Comparison of ENCODE assay signal across 23 cellular contexts in the genomic region with DNA sequence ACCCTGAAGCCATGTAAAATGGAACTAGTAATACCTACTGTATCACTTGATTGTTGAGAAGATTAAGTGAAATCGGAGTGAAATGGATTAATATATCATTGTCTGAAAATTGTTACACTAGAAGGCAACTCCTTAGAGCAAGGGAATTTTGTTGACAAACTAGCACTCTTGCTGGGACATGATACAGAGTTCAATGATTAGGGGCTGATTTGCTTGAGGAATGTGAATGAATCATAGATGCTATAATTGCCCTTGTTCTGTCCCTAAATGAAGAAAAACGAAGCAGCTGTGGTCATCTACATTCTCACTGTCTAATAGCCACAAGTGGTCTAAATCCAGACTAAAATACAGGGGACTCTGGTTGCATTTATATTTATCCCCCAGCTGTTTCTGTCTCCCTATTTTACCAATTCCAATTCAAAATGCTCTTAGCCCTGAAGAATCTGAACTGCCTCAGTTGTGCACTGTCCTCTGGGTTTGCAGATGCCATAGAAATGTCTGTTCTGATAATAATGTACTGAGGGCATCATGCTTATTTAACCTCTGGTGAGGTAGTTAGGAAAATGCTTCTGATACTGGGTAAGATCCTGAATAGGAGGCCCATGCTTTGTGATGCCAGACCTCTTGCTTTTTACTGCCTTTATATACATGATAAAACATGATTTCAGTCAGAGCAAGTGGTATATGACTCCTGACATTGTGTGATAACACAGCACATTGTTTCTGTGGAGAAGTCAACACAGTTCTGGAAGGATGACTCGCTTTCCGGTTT.
DNase-seq lines count a peak whose midpoint lies in the region; ATAC-seq, FAIRE-seq and TF ChIP-seq lines count a peak whose summit lies in the region.
"Had no signal": no experiment of that assay in that cellular context is flagged by ENCODE, and none has a peak within 500 bp of the region (broad histone marks: within the 10 kb centered on the region; RNA-seq: fewer than 3 reads in every experiment).

No MANE protein-coding gene starts in this region.

- FAIRE-seq in endothelial cell of umbilical vein (lab: Jason Lieb, UNC) (peak; percentile 43), D721Med (lab: Jason Lieb, UNC) (no peak)
- FAIRE-seq: islet of Langerhans had no signal

- no peak overlapping the region for H3K4me3 Mint-ChIP-seq in mesothelial cell of epicardium
- no peak overlapping the region for H3K4me3 Mint-ChIP-seq in activated T-helper 2 cell treated with anti-CD3 and anti-CD28 coated beads, Interferon-gamma antibody, Interleukin-2, Interleukin-4, amounts not matched to agents 10 μg/mL and 5 μg/mL and 100 μg/mL, durations not matched to agents 14 hours and 24 hours and 36 hours (ENCODE audit: low read depth)
- H3K4me3 Mint-ChIP-seq: activated T-helper 17 cell treated with anti-CD3 and anti-CD28 coated beads, Interleukin-2, amount 50 U/mL, for 72 hours; CD4-positive, alpha-beta memory T cell had no signal

- H3K79me2 ChIP-seq in PC-3 (ENCODE audit: low read length) (no peaks in the 10 kb centered on the region), endothelial cell of umbilical vein (ENCODE audit: control insufficient read depth, insufficient read depth, low read length) (no peaks in the 10 kb centered on the region)

- H3K36me3 ChIP-seq in PC-3 (ENCODE audit: low read depth, low read length) (no peaks in the 10 kb centered on the region), endothelial cell of umbilical vein (ENCODE audit: control insufficient read depth in 2 of 2, extremely low read depth in 1 of 2, insufficient read depth in 2 of 2, low read length in 2 of 2) (no peaks in the 10 kb centered on the region)
- H3K36me3 ChIP-seq: MG63, neutrophil, right atrium auricular region, stomach, uterus, WERI-Rb-1 had no signal

- dilution Hi-C loops in endothelial cell of umbilical vein (cut with MboI; ENCODE audit: extremely low pct_ligation_motif_present, low sequenced_read_pairs): no loop called here

- H3K9me3 Mint-ChIP-seq in mesothelial cell of epicardium: peaks cover 4% of the 10 kb centered on the region
- H3K9me3 Mint-ChIP-seq in activated T-helper 2 cell treated with anti-CD3 and anti-CD28 coated beads, Interferon-gamma antibody, Interleukin-2, Interleukin-4, amounts not matched to agents 10 μg/mL and 5 μg/mL and 100 μg/mL, durations not matched to agents 14 hours and 24 hours and 36 hours: peaks cover 13% of the 10 kb centered on the region

- no peaks in the 10 kb centered on the region for H3K4me1 ChIP-seq in PC-3 (ENCODE audit: insufficient read depth, low read length)
- H3K4me1 ChIP-seq in endothelial cell of umbilical vein (ENCODE audit: control insufficient read depth, extremely low read depth, insufficient read depth, low read length): peaks cover 3% of the 10 kb centered on the region
- H3K4me1 ChIP-seq: right atrium auricular region, stomach, uterus had no signal

- ATAC-seq in PC-3: peak; percentile 48; the same call in 1 of the 2 replicates
- ATAC-seq: activated T-helper 17 cell treated with anti-CD3 and anti-CD28 coated beads, Interleukin-2, amount 50 U/mL, for 72 hours had no signal

- POLR2A ChIA-PET in AG04450 (lab: Yijun Ruan, JAX): no interaction called here
- POLR2A ChIA-PET in PC-3 (lab: Charles Lee; ENCODE audit: unreplicated experiment): no interaction called here
- POLR2A ChIA-PET in endothelial cell of umbilical vein (lab: Charles Lee): interaction anchor here (0.7 kb wide), 1 partner anchor 1422 kb away, joined by 3 read pairs; no protein-coding TSS in a partner anchor

- no peaks in the 10 kb centered on the region for H3K9me3 ChIP-seq in AG04450 (ENCODE audit: control insufficient read depth, insufficient read depth, low read length)
- no peaks in the 10 kb centered on the region for H3K9me3 ChIP-seq in PC-3 (ENCODE audit: low read length)
- H3K9me3 ChIP-seq in endothelial cell of umbilical vein (replicated peaks; ENCODE audit: control insufficient read depth, insufficient read depth, low read length): no peaks in the 10 kb centered on the region
- H3K9me3 ChIP-seq: MG63, neutrophil, right atrium auricular region, uterus had no signal

- CTCF ChIA-PET in AG04450 (lab: Charles Lee): no interaction called here
- CTCF ChIA-PET in PC-3 (lab: Charles Lee): no interaction called here
- CTCF ChIA-PET in endothelial cell of umbilical vein (lab: Charles Lee): no interaction called here

- no peaks in the 10 kb centered on the region for H3K27me3 ChIP-seq in AG04450 (ENCODE audit: control insufficient read depth, insufficient read depth, low read length)
- no peaks in the 10 kb centered on the region for H3K27me3 ChIP-seq in PC-3 (ENCODE audit: low read length)
- H3K27me3 ChIP-seq in endothelial cell of umbilical vein (ENCODE audit: control insufficient read depth in 2 of 2, insufficient read depth in 2 of 2, low read length in 2 of 2): no peaks in the 10 kb centered on the region
- H3K27me3 ChIP-seq: MG63, neutrophil, right atrium auricular region, stomach, uterus had no signal

- TF ChIP-seq CTCF in AG04450 (IDR thresholded peaks at IDR 0.05; ENCODE audit: low read depth, low read length) (no peak), PC-3 (conservative IDR thresholded peaks at IDR 0.05; ENCODE audit: low read depth, low read length) (no peak), endothelial cell of umbilical vein (IDR thresholded peaks at IDR 0.05; ENCODE audit: extremely low read depth in 1 of 2, insufficient read depth in 1 of 2, low read depth in 1 of 2, low read length in 2 of 2) (no peak), mesothelial cell of epicardium (IDR thresholded peaks at IDR 0.05; ENCODE audit: unreplicated experiment) (no peak), D721Med (IDR thresholded peaks at IDR 0.05; ENCODE audit: insufficient read depth, missing control alignments) (no peak)

- H3K27me3 Mint-ChIP-seq in mesothelial cell of epicardium (ENCODE audit: low read depth): no peaks in the 10 kb centered on the region
- no peaks in the 10 kb centered on the region for H3K27me3 Mint-ChIP-seq in activated T-helper 2 cell treated with anti-CD3 and anti-CD28 coated beads, Interferon-gamma antibody, Interleukin-2, Interleukin-4, amounts not matched to agents 10 μg/mL and 5 μg/mL and 100 μg/mL, durations not matched to agents 14 hours and 24 hours and 36 hours (ENCODE audit: low read depth)
- H3K27me3 Mint-ChIP-seq: activated T-helper 17 cell treated with anti-CD3 and anti-CD28 coated beads, Interleukin-2, amount 50 U/mL, for 72 hours; CD4-positive, alpha-beta memory T cell had no signal

- H2AFZ ChIP-seq in PC-3 (ENCODE audit: low read length) (no peak overlapping the region), endothelial cell of umbilical vein (ENCODE audit: low read depth, low read length) (no peak overlapping the region)

- H3K9me2 ChIP-seq in PC-3 (replicated peaks; ENCODE audit: low read length): no peaks in the 10 kb centered on the region

- H3K9me1 ChIP-seq in endothelial cell of umbilical vein (replicated peaks; ENCODE audit: control insufficient read depth, extremely low read depth, insufficient read depth, low read length): no peaks in the 10 kb centered on the region

- H3K36me3 Mint-ChIP-seq in mesothelial cell of epicardium: peaks cover 3% of the 10 kb centered on the region
- H3K36me3 Mint-ChIP-seq in activated T-helper 2 cell treated with anti-CD3 and anti-CD28 coated beads, Interferon-gamma antibody, Interleukin-2, Interleukin-4, amounts not matched to agents 10 μg/mL and 5 μg/mL and 100 μg/mL, durations not matched to agents 14 hours and 24 hours and 36 hours (ENCODE audit: low read depth): no peaks in the 10 kb centered on the region
- H3K36me3 Mint-ChIP-seq: CD4-positive, alpha-beta memory T cell had no signal

- intact Hi-C loops in PC-3 (cut with micrococcal nuclease) (no loop called here), endothelial cell of umbilical vein (cut with micrococcal nuclease) (no loop called here)
- intact Hi-C loops in activated T-helper 2 cell treated with anti-CD3 and anti-CD28 coated beads, Interferon-gamma antibody, Interleukin-2, Interleukin-4, amounts not matched to agents 10 μg/mL and 5 μg/mL and 100 μg/mL, durations not matched to agents 14 hours and 24 hours and 36 hours (cut with micrococcal nuclease): no loop called here

- DNase-seq in AG04450 (ENCODE audit: low read depth, low spot score) (peak; percentile 8), PC-3 (peak; percentile 36), endothelial cell of umbilical vein (ENCODE audit: low read depth, low spot score) (peak; percentile 61), mesothelial cell of epicardium (ENCODE audit: low spot score in 2 of 2, unreplicated experiment in 2 of 2) (no peak), NCI-H1048 (lab: John Stamatoyannopoulos, UW) (no peak), D721Med (ENCODE audit: insufficient read length, low spot score) (no peak), AG08396 (ENCODE audit: low spot score) (no peak)
- DNase-seq in activated T-helper 2 cell treated with anti-CD3 and anti-CD28 coated beads, Interferon-gamma antibody, Interleukin-2, Interleukin-4, amounts not matched to agents 10 μg/mL and 5 μg/mL and 100 μg/mL, durations not matched to agents 14 hours and 24 hours and 36 hours (ENCODE audit: low spot score): no peak
- DNase-seq: CD4-positive, alpha-beta memory T cell; head of caudate nucleus; MG63; midbrain; NCI-H187; NCI-H446 treated with DMSO at 0.1 percent for 48 hours; Right ventricle myocardium superior; stomach; T-helper 1 cell; uterus; WERI-Rb-1 had no signal

- TF ChIP-seq POLR2A in endothelial cell of umbilical vein (IDR thresholded peaks at IDR 0.05; ENCODE audit: low read depth, low read length): no peak

- BruUV-seq in PC-3 (replicated peaks; lab: Mats Ljungman, UMichigan) (no TSS peak), endothelial cell of umbilical vein (replicated peaks; lab: Mats Ljungman, UMichigan) (no TSS peak)

- H3K9ac ChIP-seq in PC-3 (ENCODE audit: low read length) (no peak overlapping the region), endothelial cell of umbilical vein (replicated peaks; ENCODE audit: extremely low read depth, insufficient read depth, low read length) (no peak overlapping the region)

- no peaks in the 10 kb centered on the region for H3F3A ChIP-seq in PC-3 (ENCODE audit: low read length, unreplicated experiment)

- no peak overlapping the region for H3K27ac ChIP-seq in AG04450 (ENCODE audit: low read depth, low read length)
- no peak overlapping the region for H3K27ac ChIP-seq in PC-3 (ENCODE audit: low read length)
- no peak overlapping the region for H3K27ac ChIP-seq in endothelial cell of umbilical vein (ENCODE audit: insufficient read depth, low read depth, low read length)
- H3K27ac ChIP-seq: neutrophil, right atrium auricular region, stomach, uterus, WERI-Rb-1 had no signal

- no peak overlapping the region for H3K4me3 ChIP-seq in AG04450 (ENCODE audit: low read depth, low read length)
- H3K4me3 ChIP-seq in PC-3 (ENCODE audit: low read length): no peak overlapping the region
- no peak overlapping the region for H3K4me3 ChIP-seq in endothelial cell of umbilical vein (replicated peaks in 1 of 3; ENCODE audit: insufficient read depth in 1 of 3, low read depth in 1 of 3, low read length in 3 of 3)
- H3K4me3 ChIP-seq: MG63, right atrium auricular region, stomach, uterus had no signal

- peak overlapping the region; percentile 15 for H3K27ac Mint-ChIP-seq in mesothelial cell of epicardium
- H3K27ac Mint-ChIP-seq in activated T-helper 2 cell treated with anti-CD3 and anti-CD28 coated beads, Interferon-gamma antibody, Interleukin-2, Interleukin-4, amounts not matched to agents 10 μg/mL and 5 μg/mL and 100 μg/mL, durations not matched to agents 14 hours and 24 hours and 36 hours: no peak overlapping the region
- H3K27ac Mint-ChIP-seq: activated T-helper 17 cell treated with anti-CD3 and anti-CD28 coated beads, Interleukin-2, amount 50 U/mL, for 72 hours; CD4-positive, alpha-beta memory T cell had no signal

- H3K4me2 ChIP-seq in PC-3 (ENCODE audit: low read length): peak overlapping the region; percentile 17; the same call in 1 of the 2 replicates
- H3K4me2 ChIP-seq in endothelial cell of umbilical vein (ENCODE audit: insufficient read depth, low read length): peak overlapping the region; percentile 35

- H4K20me1 ChIP-seq in PC-3 (ENCODE audit: low read length) (no peaks in the 10 kb centered on the region), endothelial cell of umbilical vein (replicated peaks; ENCODE audit: control insufficient read depth, extremely low read depth, insufficient read depth, low read length) (no peaks in the 10 kb centered on the region)

- peaks cover 29% of the 10 kb centered on the region for H3K4me1 Mint-ChIP-seq in mesothelial cell of epicardium
- no peaks in the 10 kb centered on the region for H3K4me1 Mint-ChIP-seq in activated T-helper 2 cell treated with anti-CD3 and anti-CD28 coated beads, Interferon-gamma antibody, Interleukin-2, Interleukin-4, amounts not matched to agents 10 μg/mL and 5 μg/mL and 100 μg/mL, durations not matched to agents 14 hours and 24 hours and 36 hours (ENCODE audit: low read depth)
- H3K4me1 Mint-ChIP-seq: activated T-helper 17 cell treated with anti-CD3 and anti-CD28 coated beads, Interleukin-2, amount 50 U/mL, for 72 hours; CD4-positive, alpha-beta memory T cell had no signal

Comparison
In these comparisons a context has a peak if more than half of its experiments do, and no peak if none do; other contexts are left out.
1. DNase-seq: peak in AG04450 (single experiment), PC-3 (single experiment) and endothelial cell of umbilical vein (single experiment); none in mesothelial cell of epicardium (0 of 2), NCI-H1048 (single experiment), D721Med (single experiment), AG08396 (single experiment) and activated T-helper 2 cell treated with anti-CD3 and anti-CD28 coated beads, Interferon-gamma antibody, Interleukin-2, Interleukin-4, amounts not matched to agents 10 μg/mL and 5 μg/mL and 100 μg/mL, durations not matched to agents 14 hours and 24 hours and 36 hours (single experiment).